Comparison of ENCODE assay signal across 16 cellular contexts in genomic region chr2:200225943-200226342, GRCh38.
DNase-seq lines count a peak whose midpoint lies in the region; ATAC-seq lines count a peak whose summit lies in the region.
"Had no signal": no experiment of that assay in that cellular context is flagged by ENCODE, and none has a peak within 500 bp of the region (broad histone marks: within the 10 kb centered on the region; RNA-seq: fewer than 3 reads in every experiment).

No MANE protein-coding gene starts in this region.

- H3K4me3 Mint-ChIP-seq in T-helper 17 cell, result no peak overlapping the region
- H3K4me3 Mint-ChIP-seq: activated CD4-positive, alpha-beta T cell treated with anti-CD3 and anti-CD28 coated beads for 36 hours; activated naive CD8-positive, alpha-beta T cell treated with anti-CD3 and anti-CD28 coated beads, Interleukin-2, amount 50 U/mL, for 24 hours; nephron progenitor cell had no signal

- H2AK5ac ChIP-seq in mesenchymal stem cell (ENCODE audit: low read length, severe bottlenecking), result no peak overlapping the region

- no peak overlapping the region for H4K91ac ChIP-seq in mesenchymal stem cell (ENCODE audit: low read length)

- no peak overlapping the region for H2BK12ac ChIP-seq in mesenchymal stem cell (ENCODE audit: low read length in 2 of 2)

- peaks cover 4% of the 10 kb centered on the region for H3K4me1 Mint-ChIP-seq in T-helper 17 cell
- H3K4me1 Mint-ChIP-seq: activated CD4-positive, alpha-beta T cell treated with anti-CD3 and anti-CD28 coated beads for 36 hours; activated naive CD8-positive, alpha-beta T cell treated with anti-CD3 and anti-CD28 coated beads, Interleukin-2, amount 50 U/mL, for 24 hours had no signal

- H3K4me1 ChIP-seq in mesenchymal stem cell (ENCODE audit: control insufficient read depth, insufficient read depth, low read depth, low read length), result peaks cover 2% of the 10 kb centered on the region

- H3K23ac ChIP-seq in mesenchymal stem cell (ENCODE audit: low read length in 2 of 2), result no peak overlapping the region

- H3K4me2 ChIP-seq in mesenchymal stem cell (ENCODE audit: low read length, poor library complexity, severe bottlenecking), result no peak overlapping the region

- no peak overlapping the region for H3K4ac ChIP-seq in mesenchymal stem cell (ENCODE audit: low read depth in 1 of 2, low read length in 2 of 2)

- H3K27me3 Mint-ChIP-seq in T-helper 17 cell, result no peaks in the 10 kb centered on the region

- no peak for DNase-seq in T-helper 17 cell
- peak; percentile 72 for DNase-seq in fibroblast of peridontal ligament (ENCODE audit: extremely low read depth)
- DNase-seq in mesenchymal stem cell, result no peak
- DNase-seq in superior temporal gyrus (ENCODE audit: extremely low spot score), result peak; percentile 27
- no peak for DNase-seq in NCI-H146 treated with DMSO at 0.1 percent for 48 hours (lab: John Stamatoyannopoulos, UW; ENCODE audit: unreplicated experiment)
- no peak for DNase-seq in NK-92 (lab: John Stamatoyannopoulos, UW; ENCODE audit: unreplicated experiment)
- DNase-seq: activated CD4-positive, alpha-beta T cell treated with anti-CD3 and anti-CD28 coated beads for 36 hours; activated CD8-positive, alpha-beta memory T cell treated with anti-CD3 and anti-CD28 coated beads, Interleukin-2, amount 50 U/mL, for 4 hours; activated naive CD8-positive, alpha-beta T cell treated with anti-CD3 and anti-CD28 coated beads, Interleukin-2, amount 50 U/mL, for 24 hours; KG1; NCI-H2029; nephron progenitor cell; NK-92 treated with Interleukin-12 subunit alpha and Interleukin-12 subunit beta, amount 100 ng/mL, for 24 hours had no signal

- peak overlapping the region; percentile 18 for H3K9ac ChIP-seq in mesenchymal stem cell (ENCODE audit: low read length)

- no peak overlapping the region for H4K8ac ChIP-seq in mesenchymal stem cell (ENCODE audit: low read length)

- no peak overlapping the region for H3K18ac ChIP-seq in mesenchymal stem cell (ENCODE audit: low read depth in 1 of 2, low read length in 2 of 2)

- no peaks in the 10 kb centered on the region for H3K27me3 ChIP-seq in mesenchymal stem cell (ENCODE audit: control insufficient read depth in 1 of 2, insufficient read depth in 1 of 2, low read length in 2 of 2)
- H3K27me3 ChIP-seq: breast epithelium had no signal

- H3K14ac ChIP-seq in mesenchymal stem cell (ENCODE audit: low read length in 2 of 2), result no peak overlapping the region

- no peaks in the 10 kb centered on the region for H3K79me1 ChIP-seq in mesenchymal stem cell (replicated peaks; ENCODE audit: low read length, poor library complexity, severe bottlenecking)

- no peak overlapping the region for H2BK15ac ChIP-seq in mesenchymal stem cell (ENCODE audit: low read depth, poor library complexity, severe bottlenecking)

- no peak overlapping the region for H2AFZ ChIP-seq in mesenchymal stem cell (ENCODE audit: low read depth, low read length)

- WGBS in mesenchymal stem cell, result 82% methylated on average over 5 of the region's 5 CpGs

- H3K9me3 ChIP-seq in T-helper 17 cell (ENCODE audit: control insufficient read depth, low read length, poor library complexity, severe bottlenecking) (no peaks in the 10 kb centered on the region), mesenchymal stem cell (ENCODE audit: control insufficient read depth, low read length) (no peaks in the 10 kb centered on the region)
- H3K9me3 ChIP-seq: breast epithelium, thoracic aorta had no signal

- H2BK5ac ChIP-seq in mesenchymal stem cell (ENCODE audit: low read depth, low read length, poor library complexity, severe bottlenecking), result no peak overlapping the region

- no peak overlapping the region for H2BK120ac ChIP-seq in mesenchymal stem cell (ENCODE audit: low read depth, low read length)

- peak; percentile 47 for ATAC-seq in T-helper 17 cell
- ATAC-seq in GM19463 (IDR thresholded peaks at IDR 0.05; ENCODE audit: unreplicated experiment), result no peak
- ATAC-seq: activated CD4-positive, alpha-beta T cell treated with anti-CD3 and anti-CD28 coated beads for 36 hours; activated naive CD8-positive, alpha-beta T cell treated with anti-CD3 and anti-CD28 coated beads, Interleukin-2, amount 50 U/mL, for 24 hours had no signal

- H3K4me3 ChIP-seq in mesenchymal stem cell (ENCODE audit: insufficient read depth in 1 of 2, low read depth in 1 of 2, low read length in 2 of 2), result no peak overlapping the region
- H3K4me3 ChIP-seq: breast epithelium, thoracic aorta had no signal

- no peaks in the 10 kb centered on the region for H3K36me3 Mint-ChIP-seq in T-helper 17 cell (ENCODE audit: low read depth)

- no peak overlapping the region for H3K27ac Mint-ChIP-seq in T-helper 17 cell
- H3K27ac Mint-ChIP-seq: activated CD4-positive, alpha-beta T cell treated with anti-CD3 and anti-CD28 coated beads for 36 hours; activated naive CD8-positive, alpha-beta T cell treated with anti-CD3 and anti-CD28 coated beads, Interleukin-2, amount 50 U/mL, for 24 hours; nephron progenitor cell had no signal

- H3K36me3 ChIP-seq in mesenchymal stem cell (ENCODE audit: control insufficient read depth in 1 of 2, insufficient read depth in 2 of 2, low read depth in 1 of 2, low read length in 2 of 2), result no peaks in the 10 kb centered on the region
- H3K36me3 ChIP-seq: breast epithelium, thoracic aorta had no signal

- H3K27ac ChIP-seq in mesenchymal stem cell (ENCODE audit: low read length, poor library complexity, severe bottlenecking), result no peak overlapping the region
- H3K27ac ChIP-seq: thoracic aorta had no signal

Comparison
In these comparisons a context has a peak if more than half of its experiments do, and no peak if none do; other contexts are left out.
1. DNase-seq: peak in fibroblast of peridontal ligament (single experiment) and superior temporal gyrus (single experiment); none in T-helper 17 cell (0 of 3), mesenchymal stem cell (single experiment), NCI-H146 treated with DMSO at 0.1 percent for 48 hours (single experiment) and NK-92 (single experiment).